1 cellular context compared by ENCODE assay signal in genomic region chrX:16601885-16602284, GRCh38.
TF ChIP-seq lines count a peak whose summit lies in the region.

No MANE protein-coding gene starts in this region.

TF ChIP-seq in WTC11, 78 proteins besides CTCF, POLR2A, EP300 and RAD21 (continued from another document):
- TF ChIP-seq, protein P1, sequence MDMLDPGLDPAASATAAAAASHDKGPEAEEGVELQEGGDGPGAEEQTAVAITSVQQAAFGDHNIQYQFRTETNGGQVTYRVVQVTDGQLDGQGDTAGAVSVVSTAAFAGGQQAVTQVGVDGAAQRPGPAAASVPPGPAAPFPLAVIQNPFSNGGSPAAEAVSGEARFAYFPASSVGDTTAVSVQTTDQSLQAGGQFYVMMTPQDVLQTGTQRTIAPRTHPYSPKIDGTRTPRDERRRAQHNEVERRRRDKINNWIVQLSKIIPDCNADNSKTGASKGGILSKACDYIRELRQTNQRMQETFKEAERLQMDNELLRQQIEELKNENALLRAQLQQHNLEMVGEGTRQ (CRISPR knock-in tag; IDR thresholded peaks at IDR 0.05) = no peak
- TF ChIP-seq ZNF121 (CRISPR knock-in tag; IDR thresholded peaks at IDR 0.05) = no peak
- TF ChIP-seq, protein P2, sequence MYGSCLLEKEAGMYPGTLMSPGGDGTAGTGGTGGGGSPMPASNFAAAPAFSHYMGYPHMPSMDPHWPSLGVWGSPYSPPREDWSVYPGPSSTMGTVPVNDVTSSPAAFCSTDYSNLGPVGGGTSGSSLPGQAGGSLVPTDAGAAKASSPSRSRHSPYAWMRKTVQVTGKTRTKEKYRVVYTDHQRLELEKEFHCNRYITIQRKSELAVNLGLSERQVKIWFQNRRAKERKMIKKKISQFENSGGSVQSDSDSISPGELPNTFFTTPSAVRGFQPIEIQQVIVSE (CRISPR knock-in tag; IDR thresholded peaks at IDR 0.05; ENCODE audit: borderline replicate concordance) = no peak
- no peak for TF ChIP-seq ZNF423 (CRISPR knock-in tag; IDR thresholded peaks at IDR 0.05)
- TF ChIP-seq PREB (CRISPR knock-in tag; IDR thresholded peaks at IDR 0.05; ENCODE audit: borderline replicate concordance) = no peak
- TF ChIP-seq, protein P3, sequence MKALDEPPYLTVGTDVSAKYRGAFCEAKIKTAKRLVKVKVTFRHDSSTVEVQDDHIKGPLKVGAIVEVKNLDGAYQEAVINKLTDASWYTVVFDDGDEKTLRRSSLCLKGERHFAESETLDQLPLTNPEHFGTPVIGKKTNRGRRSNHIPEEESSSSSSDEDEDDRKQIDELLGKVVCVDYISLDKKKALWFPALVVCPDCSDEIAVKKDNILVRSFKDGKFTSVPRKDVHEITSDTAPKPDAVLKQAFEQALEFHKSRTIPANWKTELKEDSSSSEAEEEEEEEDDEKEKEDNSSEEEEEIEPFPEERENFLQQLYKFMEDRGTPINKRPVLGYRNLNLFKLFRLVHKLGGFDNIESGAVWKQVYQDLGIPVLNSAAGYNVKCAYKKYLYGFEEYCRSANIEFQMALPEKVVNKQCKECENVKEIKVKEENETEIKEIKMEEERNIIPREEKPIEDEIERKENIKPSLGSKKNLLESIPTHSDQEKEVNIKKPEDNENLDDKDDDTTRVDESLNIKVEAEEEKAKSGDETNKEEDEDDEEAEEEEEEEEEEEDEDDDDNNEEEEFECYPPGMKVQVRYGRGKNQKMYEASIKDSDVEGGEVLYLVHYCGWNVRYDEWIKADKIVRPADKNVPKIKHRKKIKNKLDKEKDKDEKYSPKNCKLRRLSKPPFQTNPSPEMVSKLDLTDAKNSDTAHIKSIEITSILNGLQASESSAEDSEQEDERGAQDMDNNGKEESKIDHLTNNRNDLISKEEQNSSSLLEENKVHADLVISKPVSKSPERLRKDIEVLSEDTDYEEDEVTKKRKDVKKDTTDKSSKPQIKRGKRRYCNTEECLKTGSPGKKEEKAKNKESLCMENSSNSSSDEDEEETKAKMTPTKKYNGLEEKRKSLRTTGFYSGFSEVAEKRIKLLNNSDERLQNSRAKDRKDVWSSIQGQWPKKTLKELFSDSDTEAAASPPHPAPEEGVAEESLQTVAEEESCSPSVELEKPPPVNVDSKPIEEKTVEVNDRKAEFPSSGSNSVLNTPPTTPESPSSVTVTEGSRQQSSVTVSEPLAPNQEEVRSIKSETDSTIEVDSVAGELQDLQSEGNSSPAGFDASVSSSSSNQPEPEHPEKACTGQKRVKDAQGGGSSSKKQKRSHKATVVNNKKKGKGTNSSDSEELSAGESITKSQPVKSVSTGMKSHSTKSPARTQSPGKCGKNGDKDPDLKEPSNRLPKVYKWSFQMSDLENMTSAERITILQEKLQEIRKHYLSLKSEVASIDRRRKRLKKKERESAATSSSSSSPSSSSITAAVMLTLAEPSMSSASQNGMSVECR (CRISPR knock-in tag; IDR thresholded peaks at IDR 0.05; ENCODE audit: borderline replicate concordance) = no peak
- no peak for TF ChIP-seq E2F1 (CRISPR knock-in tag; IDR thresholded peaks at IDR 0.05)
- no peak for TF ChIP-seq RELA (CRISPR knock-in tag; IDR thresholded peaks at IDR 0.05; ENCODE audit: borderline replicate concordance)
